In the genomic region with DNA sequence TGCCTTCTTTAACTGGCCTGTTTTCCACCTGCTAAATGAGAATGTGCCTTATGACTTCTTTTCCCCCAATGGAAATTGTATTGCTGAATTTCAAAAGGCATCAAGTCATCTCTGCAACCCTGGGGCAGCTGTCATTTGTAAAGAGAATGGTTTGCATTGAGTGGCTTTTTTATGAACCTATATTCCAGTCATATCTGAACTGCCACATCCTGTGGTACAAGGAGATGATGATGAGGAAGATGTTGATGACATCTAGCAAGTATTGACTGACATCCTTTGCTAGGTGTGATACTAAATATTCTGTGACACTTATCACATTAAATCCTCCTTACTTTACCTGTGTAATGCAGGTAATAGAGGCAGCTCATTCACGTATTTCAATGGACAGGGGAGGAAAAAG, we compare ENCODE assay signal across 24 cellular contexts.
"Had no signal": no experiment of that assay in that cellular context is flagged by ENCODE, and none has a peak within 500 bp of the region (broad histone marks: within the 10 kb centered on the region; RNA-seq: fewer than 3 reads in every experiment).

No MANE protein-coding gene starts in this region.

- DNase-seq: activated CD4-positive, alpha-beta T cell treated with anti-CD3 and anti-CD28 coated beads, Interleukin-2, amount 50 U/mL, for 1 hour; activated CD4-positive, CD25-positive, alpha-beta regulatory T cell treated with anti-CD3 and anti-CD28 coated beads, Interleukin-2, amount 50 U/mL, for 72 hours; activated CD8-positive, alpha-beta T cell treated with anti-CD3 and anti-CD28 coated beads for 36 hours; activated effector memory CD4-positive, alpha-beta T cell treated with Interleukin-2 at 50 U/mL for 16 hours; activated naive CD4-positive, alpha-beta T cell treated with Interleukin-2 at 50 U/mL for 16 hours; activated T-cell treated with anti-CD3 and anti-CD28 coated beads, Interleukin-2, amount 50 U/mL, for 48 hours; anterior cingulate cortex; effector CD4-positive, alpha-beta T cell; esophagus squamous epithelium; foreskin melanocyte; mucosa of descending colon; retina; sigmoid colon; small intestine; stimulated activated CD4-positive, alpha-beta T cell treated with anti-CD3 and anti-CD28 coated beads, Interleukin-4, amount 100 ng/mL, for 4 hours; stimulated activated CD8-positive, alpha-beta memory T cell treated with anti-CD3 and anti-CD28 coated beads, Interleukin-4, amount 100 ng/mL, for 48 hours; stimulated activated naive B cell treated with anti-CD40 and anti-IgM and Interleukin-4, amounts not matched to agents 10 μg/mL and 1 μg/mL and 100 μg/mL, for 72 hours; T-helper 17 cell; T1000; testis; trophoblast cell; uterus had no signal

- H3K4me1 ChIP-seq: esophagus squamous epithelium, sigmoid colon, testis, uterus had no signal

- H3K36me3 ChIP-seq: esophagus squamous epithelium, sigmoid colon, uterus had no signal

- H3K27ac ChIP-seq: esophagus squamous epithelium, hepatocyte, sigmoid colon, testis, uterus had no signal

- ATAC-seq: activated CD8-positive, alpha-beta T cell treated with anti-CD3 and anti-CD28 coated beads for 36 hours; mucosa of descending colon; natural killer cell treated with Interleukin-12 subunit alpha and Interleukin-12 subunit beta and Interleukin-15 and Interleukin-18, amount 100 ng/mL, for 72 hours; stimulated activated naive B cell treated with anti-CD40 and anti-IgM and Interleukin-4, amounts not matched to agents 10 μg/mL and 1 μg/mL and 100 μg/mL, for 72 hours; T-helper 17 cell had no signal

- H3K9me3 ChIP-seq: esophagus squamous epithelium, mucosa of descending colon, sigmoid colon, testis, uterus had no signal

- H3K4me3 ChIP-seq: esophagus squamous epithelium, hepatocyte, mucosa of descending colon, sigmoid colon, testis, uterus had no signal

- H3K27me3 ChIP-seq: esophagus squamous epithelium, hepatocyte, sigmoid colon, testis, uterus had no signal
